Comparison of ENCODE assay signal across 2 cellular contexts in the genomic region with DNA sequence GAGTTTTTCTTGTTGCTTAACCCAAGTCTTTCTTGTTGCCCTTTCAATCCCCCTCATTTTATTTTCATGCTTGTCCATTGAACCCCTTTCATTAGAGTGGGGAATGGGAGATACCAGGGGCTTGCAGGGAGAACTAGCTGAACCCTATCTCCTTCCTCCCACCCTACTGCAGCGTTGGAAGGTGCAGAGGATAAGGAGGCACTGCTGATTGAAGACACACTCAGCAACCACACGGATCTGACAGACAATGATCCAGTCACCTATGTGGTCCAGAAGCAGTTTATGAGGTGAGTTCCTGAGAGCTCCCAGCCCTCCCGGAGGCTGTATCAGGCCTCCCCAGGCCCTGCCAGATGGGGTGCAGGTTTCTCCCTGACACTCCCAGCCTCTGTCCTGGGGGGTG.
TF ChIP-seq lines count a peak whose summit lies in the region.

No MANE protein-coding gene starts in this region.

TF ChIP-seq in K562, 482 proteins besides CTCF, POLR2A, EP300 and RAD21:
- TF ChIP-seq, protein P1, sequence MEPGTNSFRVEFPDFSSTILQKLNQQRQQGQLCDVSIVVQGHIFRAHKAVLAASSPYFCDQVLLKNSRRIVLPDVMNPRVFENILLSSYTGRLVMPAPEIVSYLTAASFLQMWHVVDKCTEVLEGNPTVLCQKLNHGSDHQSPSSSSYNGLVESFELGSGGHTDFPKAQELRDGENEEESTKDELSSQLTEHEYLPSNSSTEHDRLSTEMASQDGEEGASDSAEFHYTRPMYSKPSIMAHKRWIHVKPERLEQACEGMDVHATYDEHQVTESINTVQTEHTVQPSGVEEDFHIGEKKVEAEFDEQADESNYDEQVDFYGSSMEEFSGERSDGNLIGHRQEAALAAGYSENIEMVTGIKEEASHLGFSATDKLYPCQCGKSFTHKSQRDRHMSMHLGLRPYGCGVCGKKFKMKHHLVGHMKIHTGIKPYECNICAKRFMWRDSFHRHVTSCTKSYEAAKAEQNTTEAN (CRISPR knock-in tag; IDR thresholded peaks at IDR 0.05) = no peak
- TF ChIP-seq TCF3 (CRISPR knock-in tag; IDR thresholded peaks at IDR 0.05) (peak; percentile 87), MEIS2 (IDR thresholded peaks at IDR 0.05; ENCODE audit: partially characterized antibody) (peak; percentile 27), GATAD2A (IDR thresholded peaks at IDR 0.05) (no peak), ZKSCAN3 (CRISPR knock-in tag; IDR thresholded peaks at IDR 0.05) (no peak), HDAC6 (IDR thresholded peaks at IDR 0.05; ENCODE audit: low read depth, low read length) (no peak), TAL1 (IDR thresholded peaks at IDR 0.05) (peak; percentile 47; the same call in 1 of the 2 replicates), CBFA2T3 (IDR thresholded peaks at IDR 0.05) (peak; percentile 63; the same call in 1 of the 2 replicates), JUNB (CRISPR knock-in tag; conservative IDR thresholded peaks at IDR 0.05) (no peak), NCOA6 (IDR thresholded peaks at IDR 0.05) (no peak), ARID1B (IDR thresholded peaks at IDR 0.05) (peak; percentile 42; the same call in 1 of the 2 replicates)
- TF ChIP-seq, protein P2, sequence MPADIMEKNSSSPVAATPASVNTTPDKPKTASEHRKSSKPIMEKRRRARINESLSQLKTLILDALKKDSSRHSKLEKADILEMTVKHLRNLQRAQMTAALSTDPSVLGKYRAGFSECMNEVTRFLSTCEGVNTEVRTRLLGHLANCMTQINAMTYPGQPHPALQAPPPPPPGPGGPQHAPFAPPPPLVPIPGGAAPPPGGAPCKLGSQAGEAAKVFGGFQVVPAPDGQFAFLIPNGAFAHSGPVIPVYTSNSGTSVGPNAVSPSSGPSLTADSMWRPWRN (IDR thresholded peaks at IDR 0.05; ENCODE audit: low read depth) = no peak
- TF ChIP-seq, protein P3, sequence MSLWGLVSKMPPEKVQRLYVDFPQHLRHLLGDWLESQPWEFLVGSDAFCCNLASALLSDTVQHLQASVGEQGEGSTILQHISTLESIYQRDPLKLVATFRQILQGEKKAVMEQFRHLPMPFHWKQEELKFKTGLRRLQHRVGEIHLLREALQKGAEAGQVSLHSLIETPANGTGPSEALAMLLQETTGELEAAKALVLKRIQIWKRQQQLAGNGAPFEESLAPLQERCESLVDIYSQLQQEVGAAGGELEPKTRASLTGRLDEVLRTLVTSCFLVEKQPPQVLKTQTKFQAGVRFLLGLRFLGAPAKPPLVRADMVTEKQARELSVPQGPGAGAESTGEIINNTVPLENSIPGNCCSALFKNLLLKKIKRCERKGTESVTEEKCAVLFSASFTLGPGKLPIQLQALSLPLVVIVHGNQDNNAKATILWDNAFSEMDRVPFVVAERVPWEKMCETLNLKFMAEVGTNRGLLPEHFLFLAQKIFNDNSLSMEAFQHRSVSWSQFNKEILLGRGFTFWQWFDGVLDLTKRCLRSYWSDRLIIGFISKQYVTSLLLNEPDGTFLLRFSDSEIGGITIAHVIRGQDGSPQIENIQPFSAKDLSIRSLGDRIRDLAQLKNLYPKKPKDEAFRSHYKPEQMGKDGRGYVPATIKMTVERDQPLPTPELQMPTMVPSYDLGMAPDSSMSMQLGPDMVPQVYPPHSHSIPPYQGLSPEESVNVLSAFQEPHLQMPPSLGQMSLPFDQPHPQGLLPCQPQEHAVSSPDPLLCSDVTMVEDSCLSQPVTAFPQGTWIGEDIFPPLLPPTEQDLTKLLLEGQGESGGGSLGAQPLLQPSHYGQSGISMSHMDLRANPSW (CRISPR knock-in tag; IDR thresholded peaks at IDR 0.05) = no peak

TF ChIP-seq in HepG2, 621 proteins besides CTCF, POLR2A, EP300 and RAD21:
- no peak for TF ChIP-seq PHF21A (CRISPR knock-in tag; IDR thresholded peaks at IDR 0.05)
- TF ChIP-seq NFYB (CRISPR knock-in tag; IDR thresholded peaks at IDR 0.05) = no peak
- TF ChIP-seq, protein P4, sequence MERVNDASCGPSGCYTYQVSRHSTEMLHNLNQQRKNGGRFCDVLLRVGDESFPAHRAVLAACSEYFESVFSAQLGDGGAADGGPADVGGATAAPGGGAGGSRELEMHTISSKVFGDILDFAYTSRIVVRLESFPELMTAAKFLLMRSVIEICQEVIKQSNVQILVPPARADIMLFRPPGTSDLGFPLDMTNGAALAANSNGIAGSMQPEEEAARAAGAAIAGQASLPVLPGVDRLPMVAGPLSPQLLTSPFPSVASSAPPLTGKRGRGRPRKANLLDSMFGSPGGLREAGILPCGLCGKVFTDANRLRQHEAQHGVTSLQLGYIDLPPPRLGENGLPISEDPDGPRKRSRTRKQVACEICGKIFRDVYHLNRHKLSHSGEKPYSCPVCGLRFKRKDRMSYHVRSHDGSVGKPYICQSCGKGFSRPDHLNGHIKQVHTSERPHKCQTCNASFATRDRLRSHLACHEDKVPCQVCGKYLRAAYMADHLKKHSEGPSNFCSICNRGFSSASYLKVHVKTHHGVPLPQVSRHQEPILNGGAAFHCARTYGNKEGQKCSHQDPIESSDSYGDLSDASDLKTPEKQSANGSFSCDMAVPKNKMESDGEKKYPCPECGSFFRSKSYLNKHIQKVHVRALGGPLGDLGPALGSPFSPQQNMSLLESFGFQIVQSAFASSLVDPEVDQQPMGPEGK (CRISPR knock-in tag; IDR thresholded peaks at IDR 0.05) = 0 out of 2 replicates have a peak, but pooled peaks have one; percentile 14
- TF ChIP-seq ZNF619 (CRISPR knock-in tag; IDR thresholded peaks at IDR 0.05) = no peak
- TF ChIP-seq DPF2 (CRISPR knock-in tag; IDR thresholded peaks at IDR 0.05; ENCODE audit: borderline replicate concordance, low read depth) = no peak
- TF ChIP-seq RELA (CRISPR knock-in tag; IDR thresholded peaks at IDR 0.05) = no peak
- no peak for TF ChIP-seq PPARG (CRISPR knock-in tag; conservative IDR thresholded peaks at IDR 0.05)
TF ChIP-seq in HepG2: peak in this region for 1.
